ENCODE assay signal across 1 cellular context in genomic region chr5:151115272-151115905, GRCh38.
TF ChIP-seq lines count a peak whose summit lies in the region.

No MANE protein-coding gene starts in this region.

TF ChIP-seq in H1, 55 proteins besides CTCF, POLR2A, EP300 and RAD21:
- TF ChIP-seq CHD7 (IDR thresholded peaks at IDR 0.05; ENCODE audit: insufficient replicate concordance, low read length) (no peak), GABPA (IDR thresholded peaks at IDR 0.05; ENCODE audit: borderline replicate concordance, insufficient read depth, low read length) (no peak), BCL11A (IDR thresholded peaks at IDR 0.05; ENCODE audit: low read depth in 2 of 2, low read length in 2 of 2) (no peak), CREB1 (IDR thresholded peaks at IDR 0.05) (no peak; the same call in 1 of the 2 replicates), SIRT6 (IDR thresholded peaks at IDR 0.05; ENCODE audit: low read length) (no peak), FOSL1 (IDR thresholded peaks at IDR 0.05; ENCODE audit: insufficient read depth, low read depth, low read length) (no peak), GTF2F1 (IDR thresholded peaks at IDR 0.05; ENCODE audit: borderline replicate concordance, low read depth, low read length) (no peak), KDM1A (IDR thresholded peaks at IDR 0.05; ENCODE audit: borderline replicate concordance, low read length) (no peak), EZH2 (IDR thresholded peaks at IDR 0.05; ENCODE audit: low read depth, low read length, severe bottlenecking) (no peak)
